ENCODE assay signal across 18 cellular contexts in genomic region chr6:15518878-15519277, GRCh38.
A peak's percentile ranks its signal among the peaks of the same experiment; 100 is the strongest.
DNase-seq lines count a peak whose midpoint lies in the region; ATAC-seq and TF ChIP-seq lines count a peak whose summit lies in the region.
"Had no signal": no experiment of that assay in that cellular context is flagged by ENCODE, and none has a peak within 500 bp of the region (broad histone marks: within the 10 kb centered on the region; RNA-seq: fewer than 3 reads in every experiment).

No MANE protein-coding gene starts in this region.

- no peak for TF ChIP-seq CTCF in omental fat pad (IDR thresholded peaks at IDR 0.05)

- H3K36me3 ChIP-seq in CD8-positive, alpha-beta memory T cell (ENCODE audit: insufficient read depth, low read length): peaks cover 3% of the 10 kb centered on the region

- H3K36me3 Mint-ChIP-seq in activated T-helper 2 cell treated with anti-CD3 and anti-CD28 coated beads, Interferon-gamma antibody, Interleukin-2, Interleukin-4, amounts not matched to agents 10 μg/mL and 5 μg/mL and 100 μg/mL, durations not matched to agents 14 hours and 24 hours and 36 hours (ENCODE audit: low read depth): peaks cover 89% of the 10 kb centered on the region
- peaks cover 9 to 93% (median 39%) of the 10 kb centered on the region in 3 donors for H3K36me3 Mint-ChIP-seq in CD8-positive, alpha-beta memory T cell

- no peak overlapping the region for H3K4me3 Mint-ChIP-seq in activated T-helper 2 cell treated with anti-CD3 and anti-CD28 coated beads, Interferon-gamma antibody, Interleukin-2, Interleukin-4, amounts not matched to agents 10 μg/mL and 5 μg/mL and 100 μg/mL, durations not matched to agents 14 hours and 24 hours and 36 hours (ENCODE audit: low read depth)
- no peak overlapping the region for H3K4me3 Mint-ChIP-seq in CD8-positive, alpha-beta memory T cell
- H3K4me3 Mint-ChIP-seq: activated CD8-positive, alpha-beta T cell treated with anti-CD3 and anti-CD28 coated beads, Interleukin-2, amount 10 ng/mL, durations not matched to agents 7 days and 5 days; T-cell had no signal

- no peaks in the 10 kb centered on the region for H3K4me1 ChIP-seq in CD8-positive, alpha-beta memory T cell (ENCODE audit: insufficient read depth, low read length)

- ATAC-seq in omental fat pad (ENCODE audit: low FRiP score) (no peak), HG02678 (IDR thresholded peaks at IDR 0.05; ENCODE audit: unreplicated experiment) (no peak), GM21723 (IDR thresholded peaks at IDR 0.05; ENCODE audit: unreplicated experiment) (no peak)
- ATAC-seq: activated CD8-positive, alpha-beta T cell treated with anti-CD3 and anti-CD28 coated beads, Interleukin-2, amount 10 ng/mL, durations not matched to agents 7 days and 5 days; left cardiac atrium; T-cell had no signal

- H3K9me3 Mint-ChIP-seq in activated T-helper 2 cell treated with anti-CD3 and anti-CD28 coated beads, Interferon-gamma antibody, Interleukin-2, Interleukin-4, amounts not matched to agents 10 μg/mL and 5 μg/mL and 100 μg/mL, durations not matched to agents 14 hours and 24 hours and 36 hours: no peaks in the 10 kb centered on the region
- no peaks in the 10 kb centered on the region for H3K9me3 Mint-ChIP-seq in CD8-positive, alpha-beta memory T cell
- H3K9me3 Mint-ChIP-seq: T-cell had no signal

- H3K27ac Mint-ChIP-seq in activated T-helper 2 cell treated with anti-CD3 and anti-CD28 coated beads, Interferon-gamma antibody, Interleukin-2, Interleukin-4, amounts not matched to agents 10 μg/mL and 5 μg/mL and 100 μg/mL, durations not matched to agents 14 hours and 24 hours and 36 hours: peak overlapping the region; percentile 2
- H3K27ac Mint-ChIP-seq in CD8-positive, alpha-beta memory T cell: peak overlapping the region in 2 of 8 donors; percentile 72 to 78
- H3K27ac Mint-ChIP-seq: activated CD8-positive, alpha-beta T cell treated with anti-CD3 and anti-CD28 coated beads, Interleukin-2, amount 10 ng/mL, durations not matched to agents 7 days and 5 days; T-cell had no signal

- DNase-seq in NCI-H2171 treated with DMSO at 0.1 percent for 48 hours (lab: John Stamatoyannopoulos, UW) (peak; percentile 33), NCI-H2171 (lab: John Stamatoyannopoulos, UW) (no peak), DMS79 (lab: John Stamatoyannopoulos, UW) (peak; percentile 82), omental fat pad (ENCODE audit: low spot score) (peak; percentile 9)
- no peak for DNase-seq in activated T-helper 2 cell treated with anti-CD3 and anti-CD28 coated beads, Interferon-gamma antibody, Interleukin-2, Interleukin-4, amounts not matched to agents 10 μg/mL and 5 μg/mL and 100 μg/mL, durations not matched to agents 14 hours and 24 hours and 36 hours (ENCODE audit: low spot score)
- DNase-seq in CD8-positive, alpha-beta memory T cell: no peak
- DNase-seq: activated CD8-positive, alpha-beta T cell treated with anti-CD3 and anti-CD28 coated beads, Interleukin-2, amount 10 ng/mL, durations not matched to agents 7 days and 5 days; amygdala; left cardiac atrium; MV-4-11; NCI-H1930; stimulated activated CD4-positive, alpha-beta T cell treated with anti-CD3 and anti-CD28 coated beads, Interleukin-4, amount 100 ng/mL, for 4 hours; T-cell had no signal

- no peaks in the 10 kb centered on the region for H3K27me3 Mint-ChIP-seq in activated T-helper 2 cell treated with anti-CD3 and anti-CD28 coated beads, Interferon-gamma antibody, Interleukin-2, Interleukin-4, amounts not matched to agents 10 μg/mL and 5 μg/mL and 100 μg/mL, durations not matched to agents 14 hours and 24 hours and 36 hours (ENCODE audit: low read depth)
- peaks cover 0 to 6% of the 10 kb centered on the region in 2 donors for H3K27me3 Mint-ChIP-seq in CD8-positive, alpha-beta memory T cell
- H3K27me3 Mint-ChIP-seq: T-cell had no signal

- POLR2A ChIA-PET in CD8-positive, alpha-beta memory T cell (lab: Charles Lee): no interaction called here

- intact Hi-C loops in activated T-helper 2 cell treated with anti-CD3 and anti-CD28 coated beads, Interferon-gamma antibody, Interleukin-2, Interleukin-4, amounts not matched to agents 10 μg/mL and 5 μg/mL and 100 μg/mL, durations not matched to agents 14 hours and 24 hours and 36 hours (cut with micrococcal nuclease): no loop called here

- CTCF ChIA-PET in CD8-positive, alpha-beta memory T cell (lab: Charles Lee): no interaction called here

- H3K27ac ChIP-seq in CD8-positive, alpha-beta memory T cell (ENCODE audit: low read depth, low read length): no peak overlapping the region
- H3K27ac ChIP-seq: esophagus muscularis mucosa, KMS-11 had no signal

- H3K9me3 ChIP-seq in CD8-positive, alpha-beta memory T cell (ENCODE audit: low read length): no peaks in the 10 kb centered on the region
- H3K9me3 ChIP-seq: esophagus muscularis mucosa had no signal

- H3K4me3 ChIP-seq in CD8-positive, alpha-beta memory T cell (ENCODE audit: low read length): no peak overlapping the region
- H3K4me3 ChIP-seq: esophagus muscularis mucosa, smooth muscle cell had no signal

- no peaks in the 10 kb centered on the region for H3K27me3 ChIP-seq in CD8-positive, alpha-beta memory T cell (ENCODE audit: insufficient read depth, low read length, poor library complexity, severe bottlenecking)
- H3K27me3 ChIP-seq: esophagus muscularis mucosa had no signal

- peaks cover 17% of the 10 kb centered on the region for H3K4me1 Mint-ChIP-seq in activated T-helper 2 cell treated with anti-CD3 and anti-CD28 coated beads, Interferon-gamma antibody, Interleukin-2, Interleukin-4, amounts not matched to agents 10 μg/mL and 5 μg/mL and 100 μg/mL, durations not matched to agents 14 hours and 24 hours and 36 hours (ENCODE audit: low read depth)
- peaks cover 7 to 14% (median 13%) of the 10 kb centered on the region in 3 donors for H3K4me1 Mint-ChIP-seq in CD8-positive, alpha-beta memory T cell

Comparison
In these comparisons a context has a peak if more than half of its experiments do, and no peak if none do; other contexts are left out.
1. DNase-seq: peak in NCI-H2171 treated with DMSO at 0.1 percent for 48 hours (single experiment), DMS79 (single experiment) and omental fat pad (single experiment); none in NCI-H2171 (single experiment), activated T-helper 2 cell treated with anti-CD3 and anti-CD28 coated beads, Interferon-gamma antibody, Interleukin-2, Interleukin-4, amounts not matched to agents 10 μg/mL and 5 μg/mL and 100 μg/mL, durations not matched to agents 14 hours and 24 hours and 36 hours (single experiment) and CD8-positive, alpha-beta memory T cell (0 of 5).